In the genomic region with DNA sequence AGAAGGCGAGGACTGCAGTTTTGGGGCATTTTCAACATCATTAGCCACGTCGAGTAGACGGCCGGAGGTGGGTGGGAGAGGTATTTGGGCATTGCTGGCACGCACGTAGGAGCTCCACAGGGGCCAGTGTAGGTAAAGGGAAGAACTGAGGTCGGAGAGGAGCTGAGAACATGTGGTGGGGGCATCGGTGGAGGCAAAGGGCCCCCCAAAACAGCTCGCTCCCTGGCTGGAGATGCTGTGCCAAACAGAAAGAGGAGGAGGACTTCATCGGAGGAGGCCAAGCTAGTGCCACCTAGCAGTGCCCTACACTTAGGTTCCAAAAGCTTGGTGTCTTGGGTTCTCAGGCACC, we compare ENCODE assay signal across 16 cellular contexts. TPM values are rescaled to one million over a fixed set of nuclear protein-coding genes. Genes with fewer than 3 reads are reported as not detected.
DNase-seq lines count a peak whose midpoint lies in the region; TF ChIP-seq lines count a peak whose summit lies in the region.
"Had no signal": no experiment of that assay in that cellular context is flagged by ENCODE, and none has a peak within 500 bp of the region (broad histone marks: within the 10 kb centered on the region; RNA-seq: fewer than 3 reads in every experiment).

No MANE protein-coding gene starts in this region.

- TF ChIP-seq POLR2A in esophagus muscularis mucosa (IDR thresholded peaks at IDR 0.05; ENCODE audit: low read depth): no peak
- no peak for TF ChIP-seq POLR2A in erythroblast (IDR thresholded peaks at IDR 0.05; ENCODE audit: low read length)

- no peaks in the 10 kb centered on the region for H3K27me3 ChIP-seq in PC-9 (ENCODE audit: insufficient read depth, low read depth)
- H3K27me3 ChIP-seq in esophagus muscularis mucosa: peaks cover 0 to 24% (median 4%) of the 10 kb centered on the region in 4 donors

- no peaks in the 10 kb centered on the region for H3K36me3 ChIP-seq in PC-9 (ENCODE audit: low read depth)
- no peaks in the 10 kb centered on the region for H3K36me3 ChIP-seq in esophagus muscularis mucosa

- H3K27me3 Mint-ChIP-seq in activated CD4-positive, alpha-beta T cell treated with anti-CD3 and anti-CD28 coated beads, Interleukin-2, amount 10 ng/mL, durations not matched to agents 24 days and 14 days: peaks cover 5% of the 10 kb centered on the region
- H3K27me3 Mint-ChIP-seq: CD4-positive, alpha-beta memory T cell had no signal

- no peaks in the 10 kb centered on the region for H3K79me2 ChIP-seq in PC-9 (ENCODE audit: low read depth)

- BruUV-seq in PC-9 (replicated peaks; lab: Mats Ljungman, UMichigan): TSS peak; percentile 97

- H3K9me3 ChIP-seq in PC-9 (ENCODE audit: insufficient read depth, low read depth) (peaks cover 3% of the 10 kb centered on the region; the same call in 1 of the 2 replicates), esophagus muscularis mucosa (peaks cover 0 to 6% (median 5%) of the 10 kb centered on the region in 4 donors)

- H3K27ac ChIP-seq in PC-9: peak overlapping the region; percentile 44
- H3K27ac ChIP-seq in esophagus muscularis mucosa (replicated peaks in 1 of 4): no peak overlapping the region
- H3K27ac ChIP-seq: 22Rv1, HL-60 had no signal

- H4K20me1 ChIP-seq in PC-9 (ENCODE audit: insufficient read depth): no peaks in the 10 kb centered on the region

- WGBS in esophagus muscularis mucosa: 90% methylated on average over 11 of the region's 11 CpGs

- peak; percentile 48 for DNase-seq in activated CD4-positive, alpha-beta T cell treated with anti-CD3 and anti-CD28 coated beads, Interleukin-2, amount 10 ng/mL, durations not matched to agents 24 days and 14 days
- DNase-seq in activated CD4-positive, alpha-beta T cell treated with anti-CD3 and anti-CD28 coated beads, Interleukin-2, amount 50 U/mL, for 48 hours: no peak
- no peak for DNase-seq in PC-9
- peak; percentile 85 for DNase-seq in esophagus muscularis mucosa (ENCODE audit: extremely low spot score)
- peak; percentile 23 for DNase-seq in stimulated activated CD8-positive, alpha-beta memory T cell treated with anti-CD3 and anti-CD28 coated beads, Interleukin-4, amount 100 ng/mL, for 48 hours
- DNase-seq in erythroblast (lab: John Stamatoyannopoulos, UW): no peak
- DNase-seq in SKM-1 treated with dmso at 0.1 percent for 144 hours (lab: John Stamatoyannopoulos, UW; ENCODE audit: unreplicated experiment): no peak
- DNase-seq in NOMO-1 treated with dmso at 0.1 percent for 144 hours (lab: John Stamatoyannopoulos, UW; ENCODE audit: unreplicated experiment): no peak
- DNase-seq: CD4-positive, alpha-beta memory T cell; NCI-H187 treated with DMSO at 0.1 percent for 48 hours; NCI-H446; NK-92 treated with Interleukin-12 subunit alpha and Interleukin-12 subunit beta, amount 100 ng/mL, for 24 hours had no signal

- peaks cover 26% of the 10 kb centered on the region for H3K4me1 Mint-ChIP-seq in activated CD4-positive, alpha-beta T cell treated with anti-CD3 and anti-CD28 coated beads, Interleukin-2, amount 10 ng/mL, durations not matched to agents 24 days and 14 days

- H3K9me2 ChIP-seq in PC-9 (ENCODE audit: insufficient read depth): no peaks in the 10 kb centered on the region

- no peak overlapping the region for H3K4me3 Mint-ChIP-seq in activated CD4-positive, alpha-beta T cell treated with anti-CD3 and anti-CD28 coated beads, Interleukin-2, amount 10 ng/mL, durations not matched to agents 24 days and 14 days
- H3K4me3 Mint-ChIP-seq: B cell; CD4-positive, alpha-beta memory T cell; GM23338 had no signal

- no peak overlapping the region for H3K27ac Mint-ChIP-seq in activated CD4-positive, alpha-beta T cell treated with anti-CD3 and anti-CD28 coated beads, Interleukin-2, amount 10 ng/mL, durations not matched to agents 24 days and 14 days
- H3K27ac Mint-ChIP-seq: B cell had no signal

- H3K4me1 ChIP-seq in PC-9 (replicated peaks; ENCODE audit: insufficient read depth) (peaks cover 34% of the 10 kb centered on the region), esophagus muscularis mucosa (peaks cover 20 to 27% (median 26%) of the 10 kb centered on the region in 4 donors)

- no peaks in the 10 kb centered on the region for H3K36me3 Mint-ChIP-seq in activated CD4-positive, alpha-beta T cell treated with anti-CD3 and anti-CD28 coated beads, Interleukin-2, amount 10 ng/mL, durations not matched to agents 24 days and 14 days (ENCODE audit: low read depth)
- H3K36me3 Mint-ChIP-seq: CD4-positive, alpha-beta memory T cell had no signal

- POLR2A ChIA-PET in PC-9 (lab: Charles Lee; ENCODE audit: unreplicated experiment): interaction anchor here (0.7 to 1.1 kb wide), 4 partner anchors 22 to 742 kb away, joined by 3 to 11 read pairs (median 7); no protein-coding TSS in a partner anchor

- CTCF ChIA-PET in PC-9 (lab: Charles Lee): interaction anchor here (0.6 to 1.3 kb wide), 4 partner anchors 51 to 1500 kb away, joined by 3 to 15 read pairs (median 3); no protein-coding TSS in a partner anchor

- H3F3A ChIP-seq in PC-9 (ENCODE audit: insufficient read depth, low read depth): peaks cover 27% of the 10 kb centered on the region

- H2AFZ ChIP-seq in PC-9: no peak overlapping the region
- H2AFZ ChIP-seq: GM23338 had no signal

- TF ChIP-seq EP300 in esophagus muscularis mucosa (IDR thresholded peaks at IDR 0.05): no peak

- intact Hi-C loops in activated CD4-positive, alpha-beta T cell treated with anti-CD3 and anti-CD28 coated beads, Interleukin-2, amount 10 ng/mL, durations not matched to agents 24 days and 14 days (cut with micrococcal nuclease): loop anchor here (5.0 to 10.0 kb wide), 2 partner anchors 113 to 385 kb away; no protein-coding TSS in a partner anchor
- intact Hi-C loops in PC-9 (cut with micrococcal nuclease; ENCODE audit: unreplicated experiment) (loop anchor here (5.0 to 10.0 kb wide), 3 partner anchors 388 to 605 kb away; a partner anchor contains a TSS), esophagus muscularis mucosa (cut with DNase I) (no loop called here)

- H3K4me3 ChIP-seq in PC-9: no peak overlapping the region
- H3K4me3 ChIP-seq in esophagus muscularis mucosa: no peak overlapping the region
- H3K4me3 ChIP-seq: GM23338 had no signal

- peaks cover 5% of the 10 kb centered on the region for H3K9me3 Mint-ChIP-seq in activated CD4-positive, alpha-beta T cell treated with anti-CD3 and anti-CD28 coated beads, Interleukin-2, amount 10 ng/mL, durations not matched to agents 24 days and 14 days

- no peak for TF ChIP-seq CTCF in PC-9 (conservative IDR thresholded peaks at IDR 0.05)
- no peak for TF ChIP-seq CTCF in esophagus muscularis mucosa (IDR thresholded peaks at IDR 0.05)

- H3K4me2 ChIP-seq in PC-9: no peak overlapping the region
- H3K4me2 ChIP-seq: GM23338 had no signal

RNA-seq across cellular contexts. Expression of a gene that starts 52.0 kb away (rescaled TPM):
- total RNA-seq in activated CD4-positive, alpha-beta T cell treated with anti-CD3 and anti-CD28 coated beads, Interleukin-2, amount 10 ng/mL, durations not matched to agents 24 days and 14 days: 160 and 181 TPM in 2 replicates
- total RNA-seq in PC-9 (2021) (301 and 401 TPM in 2 replicates), esophagus muscularis mucosa (100 to 1,000 TPM; 103 to 142 (median 131) TPM)

Comparison
In these comparisons a context has a peak if more than half of its experiments do, and no peak if none do; other contexts are left out.
1. DNase-seq: peak in activated CD4-positive, alpha-beta T cell treated with anti-CD3 and anti-CD28 coated beads, Interleukin-2, amount 10 ng/mL, durations not matched to agents 24 days and 14 days (single experiment), esophagus muscularis mucosa (single experiment) and stimulated activated CD8-positive, alpha-beta memory T cell treated with anti-CD3 and anti-CD28 coated beads, Interleukin-4, amount 100 ng/mL, for 48 hours (single experiment); none in activated CD4-positive, alpha-beta T cell treated with anti-CD3 and anti-CD28 coated beads, Interleukin-2, amount 50 U/mL, for 48 hours (0 of 2), PC-9 (0 of 2), erythroblast (0 of 2), SKM-1 treated with dmso at 0.1 percent for 144 hours (single experiment) and NOMO-1 treated with dmso at 0.1 percent for 144 hours (single experiment).